ENCODE assay signal across 12 cellular contexts in genomic region chrX:24311507-24312248, GRCh38. TPM values are rescaled to one million over a fixed set of nuclear protein-coding genes. Genes with fewer than 3 reads are reported as not detected.
"Had no signal": no experiment of that assay in that cellular context is flagged by ENCODE, and none has a peak within 500 bp of the region (broad histone marks: within the 10 kb centered on the region; RNA-seq: fewer than 3 reads in every experiment).

No MANE protein-coding gene starts in this region.

RNA-seq across cellular contexts. Expression of gene SUPT20HL2, which starts 2.2 kb away (rescaled TPM):
- total RNA-seq: activated CD4-positive, alpha-beta memory T cell treated with anti-CD3 and anti-CD28 coated beads, Interleukin-2, amount 10 ng/mL, durations not matched to agents 7 days and 5 days; activated CD4-positive, alpha-beta T cell treated with anti-CD3 and anti-CD28 coated beads for 36 hours; activated CD8-positive, alpha-beta memory T cell treated with anti-CD3 and anti-CD28 coated beads for 36 hours; activated naive CD8-positive, alpha-beta T cell treated with anti-CD3 and anti-CD28 coated beads for 36 hours; activated T-helper 17 cell treated with anti-CD3 and anti-CD28 coated beads, Interleukin-2, amount 50 U/mL, for 72 hours; IMR-90; NCI-H460; OCI-LY7; T-helper 2 cell treated with Interferon-gamma antibody and Interleukin-4, amounts not matched to agents 100 ng/mL and 5 ng/mL, for 36 hours had no signal
- polyA plus RNA-seq: IMR-90, SK-N-SH had no signal

RNA-seq across cellular contexts. Expression of gene SUPT20HL1, which starts 48.8 kb away (rescaled TPM):
- total RNA-seq: activated CD4-positive, alpha-beta memory T cell treated with anti-CD3 and anti-CD28 coated beads, Interleukin-2, amount 10 ng/mL, durations not matched to agents 7 days and 5 days; activated naive CD8-positive, alpha-beta T cell treated with anti-CD3 and anti-CD28 coated beads for 36 hours; IMR-90; NCI-H460; OCI-LY7; RPMI7951; T-helper 2 cell treated with Interferon-gamma antibody and Interleukin-4, amounts not matched to agents 100 ng/mL and 5 ng/mL, for 36 hours had no signal
- polyA plus RNA-seq: adipose tissue, IMR-90, SK-N-SH had no signal
